In genomic region chr20:53148764-53149163, GRCh38 we compare ENCODE assay signal across 25 cellular contexts.
DNase-seq lines count a peak whose midpoint lies in the region; ATAC-seq and TF ChIP-seq lines count a peak whose summit lies in the region.
"Had no signal": no experiment of that assay in that cellular context is flagged by ENCODE, and none has a peak within 500 bp of the region (broad histone marks: within the 10 kb centered on the region; RNA-seq: fewer than 3 reads in every experiment).

No MANE protein-coding gene starts in this region.

- ATAC-seq in right cardiac atrium (no peak), RWPE2 (ENCODE audit: low read depth) (0 out of 3 replicates have a peak, but pooled peaks have one; percentile 6), HG03520 (IDR thresholded peaks at IDR 0.05; ENCODE audit: unreplicated experiment) (no peak)
- ATAC-seq: psoas muscle; stimulated activated effector memory CD8-positive, alpha-beta T cell treated with anti-CD3 and anti-CD28 coated beads, Interleukin-12 subunit alpha, Interleukin-12 subunit beta, amount 100 ng/mL, for 72 hours had no signal

- WGBS in right cardiac atrium: 51% methylated on average over 3 of the region's 3 CpGs

- intact Hi-C loops in right cardiac atrium (cut with DNase I): loop anchor here in 1 of 4 donors (10.0 kb wide), 1 partner anchor 56 kb away; no protein-coding TSS in a partner anchor

- DNase-seq in cardiac muscle cell (ENCODE audit: low read depth in 1 of 2, low spot score in 1 of 2) (no peak), right cardiac atrium (no peak), RWPE2 (ENCODE audit: low spot score) (no peak), mesothelial cell of epicardium (ENCODE audit: low spot score in 2 of 2, unreplicated experiment in 2 of 2) (no peak), epidermal melanocyte (ENCODE audit: insufficient read length, low spot score) (no peak), erythroblast (lab: John Stamatoyannopoulos, UW) (no peak)
- DNase-seq: activated CD4-positive, alpha-beta T cell treated with anti-CD3 and anti-CD28 coated beads for 1 hour; CD8-positive, alpha-beta memory T cell; DMS153; effector CD4-positive, alpha-beta T cell; head of caudate nucleus; kidney glomerular epithelial cell; NCI-H1105 treated with DMSO at 0.1 percent for 48 hours; NCI-H2081; NK-92 treated with Interleukin-12 subunit alpha and Interleukin-12 subunit beta, amount 100 ng/mL, for 24 hours; psoas muscle; SJCRH30; testis had no signal

- H3K36me3 ChIP-seq in cardiac muscle cell (no peaks in the 10 kb centered on the region), RWPE2 (ENCODE audit: low read depth) (no peaks in the 10 kb centered on the region)
- H3K36me3 ChIP-seq: neutrophil, SJCRH30 had no signal

- H3K4me3 ChIP-seq in cardiac muscle cell (no peak overlapping the region), right cardiac atrium (ENCODE audit: low read length) (no peak overlapping the region), RWPE2 (ENCODE audit: severe bottlenecking) (no peak overlapping the region)
- H3K4me3 ChIP-seq: lung, psoas muscle, SJCRH30, skin epidermis, testis had no signal

- H3K9me3 ChIP-seq in cardiac muscle cell (ENCODE audit: low read depth) (no peaks in the 10 kb centered on the region), right cardiac atrium (ENCODE audit: control insufficient read depth, low read length) (no peaks in the 10 kb centered on the region), RWPE2 (ENCODE audit: severe bottlenecking) (no peaks in the 10 kb centered on the region)
- H3K9me3 ChIP-seq: neutrophil, psoas muscle, SJCRH30, testis had no signal

- no peaks in the 10 kb centered on the region for H3K36me3 Mint-ChIP-seq in mesothelial cell of epicardium
- H3K36me3 Mint-ChIP-seq: brain; CD8-positive, alpha-beta memory T cell; IgD-negative memory B cell; stimulated activated effector memory CD8-positive, alpha-beta T cell treated with anti-CD3 and anti-CD28 coated beads, Interleukin-12 subunit alpha, Interleukin-12 subunit beta, amount 100 ng/mL, for 72 hours had no signal

- H3K27me3 ChIP-seq in cardiac muscle cell: no peaks in the 10 kb centered on the region
- H3K27me3 ChIP-seq in right cardiac atrium (ENCODE audit: control insufficient read depth, insufficient read depth): no peaks in the 10 kb centered on the region
- H3K27me3 ChIP-seq in RWPE2 (ENCODE audit: insufficient read depth, poor library complexity, severe bottlenecking): no peaks in the 10 kb centered on the region
- H3K27me3 ChIP-seq: testis had no signal

- H3K9me3 Mint-ChIP-seq in mesothelial cell of epicardium: no peaks in the 10 kb centered on the region
- H3K9me3 Mint-ChIP-seq: CD8-positive, alpha-beta memory T cell; IgD-negative memory B cell; stimulated activated effector memory CD8-positive, alpha-beta T cell treated with anti-CD3 and anti-CD28 coated beads, Interleukin-12 subunit alpha, Interleukin-12 subunit beta, amount 100 ng/mL, for 72 hours had no signal

- H3K27ac ChIP-seq in cardiac muscle cell: peak overlapping the region; percentile 74
- H3K27ac ChIP-seq in right cardiac atrium (ENCODE audit: low read length): no peak overlapping the region
- no peak overlapping the region for H3K27ac ChIP-seq in RWPE2 (ENCODE audit: poor library complexity, severe bottlenecking)
- H3K27ac ChIP-seq: neutrophil, psoas muscle, SJCRH30 had no signal

- H3K4me1 Mint-ChIP-seq in mesothelial cell of epicardium: peaks cover 25% of the 10 kb centered on the region

- no peaks in the 10 kb centered on the region for H3K27me3 Mint-ChIP-seq in mesothelial cell of epicardium (ENCODE audit: low read depth)
- H3K27me3 Mint-ChIP-seq: brain had no signal

- TF ChIP-seq POLR2A in erythroblast (IDR thresholded peaks at IDR 0.05; ENCODE audit: low read length): no peak

- no peak overlapping the region for H3K4me3 Mint-ChIP-seq in mesothelial cell of epicardium
- H3K4me3 Mint-ChIP-seq: CD8-positive, alpha-beta memory T cell; IgD-negative memory B cell; stimulated activated effector memory CD8-positive, alpha-beta T cell treated with anti-CD3 and anti-CD28 coated beads, Interleukin-12 subunit alpha, Interleukin-12 subunit beta, amount 100 ng/mL, for 72 hours had no signal

- TF ChIP-seq CTCF in cardiac muscle cell (IDR thresholded peaks at IDR 0.05; ENCODE audit: low read depth, low read length): no peak
- no peak for TF ChIP-seq CTCF in RWPE2 (IDR thresholded peaks at IDR 0.05; ENCODE audit: poor library complexity, severe bottlenecking)
- no peak for TF ChIP-seq CTCF in mesothelial cell of epicardium (IDR thresholded peaks at IDR 0.05; ENCODE audit: unreplicated experiment)

- peak overlapping the region; percentile 70 for H3K27ac Mint-ChIP-seq in mesothelial cell of epicardium
- H3K27ac Mint-ChIP-seq: CD8-positive, alpha-beta memory T cell; IgD-negative memory B cell; stimulated activated effector memory CD8-positive, alpha-beta T cell treated with anti-CD3 and anti-CD28 coated beads, Interleukin-12 subunit alpha, Interleukin-12 subunit beta, amount 100 ng/mL, for 72 hours had no signal

- H3K4me1 ChIP-seq in cardiac muscle cell (ENCODE audit: low read depth) (peaks cover 36% of the 10 kb centered on the region), right cardiac atrium (ENCODE audit: control insufficient read depth, insufficient read depth, low read length) (peaks cover 5% of the 10 kb centered on the region), RWPE2 (ENCODE audit: insufficient read depth, poor library complexity, severe bottlenecking) (no peaks in the 10 kb centered on the region)
- H3K4me1 ChIP-seq: psoas muscle, SJCRH30 had no signal
